8 cellular contexts compared by ENCODE assay signal in the genomic region with DNA sequence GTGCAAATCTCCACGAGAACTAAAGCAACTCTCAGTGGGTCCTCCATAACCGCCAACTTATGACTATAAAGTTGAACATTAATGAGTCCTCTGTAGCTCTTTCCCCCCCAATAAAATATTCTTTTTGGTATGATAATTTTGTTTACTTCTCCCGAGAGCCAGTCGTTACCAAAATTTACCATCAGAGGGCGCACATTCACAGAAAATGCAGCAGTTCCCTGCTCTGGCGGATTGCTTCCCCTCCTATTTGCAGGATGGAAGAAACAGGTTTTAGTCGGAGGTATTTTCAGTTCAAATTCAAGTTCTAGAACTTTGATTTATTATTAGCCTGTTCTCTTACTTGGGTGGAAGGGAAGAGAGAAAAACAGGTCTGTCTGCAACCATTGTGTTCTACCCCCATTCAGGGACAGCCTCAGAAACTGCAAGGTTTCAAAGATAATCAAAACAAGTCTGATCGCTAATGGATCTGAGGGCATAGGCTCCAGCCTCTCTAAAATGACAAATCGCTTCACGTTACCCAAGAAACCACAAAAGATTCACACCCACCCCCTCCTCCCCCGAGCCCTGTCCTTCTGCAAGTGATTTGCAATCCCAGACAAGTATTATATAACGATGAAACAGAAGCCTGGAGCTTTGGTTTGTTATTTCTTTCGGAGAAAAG.
DNase-seq lines count a peak whose midpoint lies in the region; ATAC-seq lines count a peak whose summit lies in the region.

No MANE protein-coding gene starts in this region.

- peak; percentile 51 for DNase-seq in COLO829 (ENCODE audit: low spot score)
- peak; percentile 51 to 82 for DNase-seq in HAP-1 (ENCODE audit: low spot score in 2 of 2)
- peak; percentile 30 for DNase-seq in NCI-H446 treated with DMSO at 0.1 percent for 48 hours (lab: John Stamatoyannopoulos, UW)
- DNase-seq in activated CD4-positive, alpha-beta T cell treated with anti-CD3 and anti-CD28 coated beads, Interleukin-2, amount 50 U/mL, for 1 hour, result peak; percentile 37
- peak; percentile 11 to 42 for DNase-seq in dermis microvascular lymphatic vessel endothelial cell (ENCODE audit: low read depth in 2 of 2)
- peak; percentile 54 to 69 for DNase-seq in lung microvascular endothelial cell (ENCODE audit: low read depth in 2 of 2)
- peak; percentile 16 to 23 for DNase-seq in stimulated activated CD8-positive, alpha-beta memory T cell treated with anti-CD3 and anti-CD28 coated beads, Interleukin-7, amount 100 ng/mL, for 1 hour (ENCODE audit: low read depth in 2 of 2)

- H3K4me3 ChIP-seq in HAP-1, result no peak overlapping the region

- H3K9me3 ChIP-seq in HAP-1, result no peaks in the 10 kb centered on the region

- H3K4me1 ChIP-seq in HAP-1, result no peaks in the 10 kb centered on the region

- no peaks in the 10 kb centered on the region for H3K36me3 ChIP-seq in HAP-1 (replicated peaks)

- in situ Hi-C loops in HAP-1 (cut with MboI; ENCODE audit: low sequenced_read_pairs), result loop anchor here (25.0 kb wide), 1 partner anchor 957 kb away; no protein-coding TSS in a partner anchor

- peaks cover 10% of the 10 kb centered on the region for H3K27me3 ChIP-seq in HAP-1 (ENCODE audit: low read depth)

- no peak for ATAC-seq in GM19455 (IDR thresholded peaks at IDR 0.05; ENCODE audit: unreplicated experiment)
